Comparison of ENCODE assay signal across 8 cellular contexts in genomic region chr17:38967290-38967738, GRCh38. TPM values are rescaled to one million over a fixed set of nuclear protein-coding genes. Genes with fewer than 3 reads are reported as not detected.
A peak's percentile ranks its signal among the peaks of the same experiment; 100 is the strongest.
DNase-seq lines count a peak whose midpoint lies in the region; ATAC-seq and TF ChIP-seq lines count a peak whose summit lies in the region.

Gene FBXO47 (minus strand): TSS chr17:38967403. CDS start chr17:38963025, 4,378 bp downstream.

- H3K27me3 Mint-ChIP-seq in activated CD4-positive, alpha-beta memory T cell treated with anti-CD3 and anti-CD28 coated beads, Interleukin-2, amount 10 ng/mL, durations not matched to agents 7 days and 5 days = peaks cover 2% of the 10 kb centered on the region

- ATAC-seq in left colon (peak; percentile 99), HG03342 (IDR thresholded peaks at IDR 0.05; ENCODE audit: unreplicated experiment) (no peak)

- intact Hi-C loops in left colon (cut with DNase I, micrococcal nuclease) = no loop called here

- no peaks in the 10 kb centered on the region for H3K9me3 Mint-ChIP-seq in activated CD4-positive, alpha-beta memory T cell treated with anti-CD3 and anti-CD28 coated beads, Interleukin-2, amount 10 ng/mL, durations not matched to agents 7 days and 5 days

- CTCF ChIA-PET in AG04449 (lab: Yijun Ruan, JAX) = interaction anchor here (1.1 kb wide), 2 partner anchors 16 to 186 kb away, joined by 3 to 4 read pairs; no protein-coding TSS in a partner anchor
- CTCF ChIA-PET in activated CD4-positive, alpha-beta memory T cell treated with anti-CD3 and anti-CD28 coated beads, Interleukin-2, amount 10 ng/mL, durations not matched to agents 7 days and 5 days (lab: Charles Lee) = interaction anchor here (0.6 to 2.4 kb wide), 7 partner anchors 14 to 1334 kb away, joined by 3 to 8 read pairs (median 3); no protein-coding TSS in a partner anchor

- POLR2A ChIA-PET in AG04449 (lab: Yijun Ruan, JAX) = interaction anchor here (0.8 to 1.0 kb wide), 2 partner anchors 9 to 16 kb away, joined by 3 read pairs; no protein-coding TSS in a partner anchor
- POLR2A ChIA-PET in activated CD4-positive, alpha-beta memory T cell treated with anti-CD3 and anti-CD28 coated beads, Interleukin-2, amount 10 ng/mL, durations not matched to agents 7 days and 5 days (lab: Charles Lee) = interaction anchor here (1.1 to 1.9 kb wide), 2 partner anchors 69 to 98 kb away, joined by 3 to 5 read pairs; no protein-coding TSS in a partner anchor

- H3K4me3 Mint-ChIP-seq in activated CD4-positive, alpha-beta memory T cell treated with anti-CD3 and anti-CD28 coated beads, Interleukin-2, amount 10 ng/mL, durations not matched to agents 7 days and 5 days = peak within 1 kb of the TSS; percentile 64

- no peak for TF ChIP-seq CTCF in AG04449 (IDR thresholded peaks at IDR 0.05; ENCODE audit: insufficient read depth, low read length, missing control alignments)

- peaks cover 15% of the 10 kb centered on the region for H3K4me1 Mint-ChIP-seq in activated CD4-positive, alpha-beta memory T cell treated with anti-CD3 and anti-CD28 coated beads, Interleukin-2, amount 10 ng/mL, durations not matched to agents 7 days and 5 days

- H3K4me3 ChIP-seq in AG04449 (ENCODE audit: low read depth, low read length) = peak within 1 kb of the TSS; percentile 27; the same call in 1 of the 2 replicates

- no peak for DNase-seq in AG04449 (ENCODE audit: low read depth, low spot score)
- peak; percentile 34 for DNase-seq in HT1080 (ENCODE audit: low read depth)
- peak; percentile 81 for DNase-seq in activated CD4-positive, alpha-beta memory T cell treated with anti-CD3 and anti-CD28 coated beads, Interleukin-2, amount 10 ng/mL, durations not matched to agents 7 days and 5 days
- peak; percentile 92 for DNase-seq in dermis blood vessel endothelial cell
- peak; percentile 90 to 94 for DNase-seq in left colon
- peak; percentile 75 to 79 for DNase-seq in stimulated activated CD4-positive, alpha-beta T cell treated with anti-CD3 and anti-CD28 coated beads, Interleukin-15, amount 100 ng/mL, for 48 hours (ENCODE audit: low read depth in 2 of 2)
- no peak for DNase-seq in DMS79 treated with DMSO at 0.1 percent for 48 hours (lab: John Stamatoyannopoulos, UW)

- no peaks in the 10 kb centered on the region for H3K36me3 Mint-ChIP-seq in activated CD4-positive, alpha-beta memory T cell treated with anti-CD3 and anti-CD28 coated beads, Interleukin-2, amount 10 ng/mL, durations not matched to agents 7 days and 5 days (ENCODE audit: low read depth)

- H3K27ac Mint-ChIP-seq in activated CD4-positive, alpha-beta memory T cell treated with anti-CD3 and anti-CD28 coated beads, Interleukin-2, amount 10 ng/mL, durations not matched to agents 7 days and 5 days = peak within 1 kb of the TSS; percentile 36

RNA-seq across cellular contexts. Expression of gene FBXO47, which starts in this region (rescaled TPM):
- not detected in 2 replicates for total RNA-seq in HT1080 (2014; rRNA removed; shearing (Covaris generic))
- not detected in 2 replicates for polyA plus RNA-seq in HT1080 (2015; cell fraction: cytosol; rRNA removed)
- polyA plus RNA-seq in HT1080 (2015; cell fraction: nucleus; rRNA removed) = not detected in 2 replicates
- not detected for total RNA-seq in activated CD4-positive, alpha-beta memory T cell treated with anti-CD3 and anti-CD28 coated beads, Interleukin-2, amount 10 ng/mL, durations not matched to agents 7 days and 5 days
- total RNA-seq in dermis blood vessel endothelial cell (not detected in 2 replicates), left colon (not detected)

Comparison
In these comparisons a context has a peak if more than half of its experiments do, and no peak if none do; other contexts are left out.
1. Peak in DNase-seq in HT1080; RNA of the gene not detected or under 1 TPM.
2. Peak in DNase-seq in activated CD4-positive, alpha-beta memory T cell treated with anti-CD3 and anti-CD28 coated beads, Interleukin-2, amount 10 ng/mL, durations not matched to agents 7 days and 5 days; RNA of the gene not detected or under 1 TPM.
3. Peak in DNase-seq in dermis blood vessel endothelial cell; RNA of the gene not detected or under 1 TPM.
4. Peak in DNase-seq and ATAC-seq in left colon; RNA of the gene not detected or under 1 TPM.
5. DNase-seq: peak in stimulated activated CD4-positive, alpha-beta T cell treated with anti-CD3 and anti-CD28 coated beads, Interleukin-15, amount 100 ng/mL, for 48 hours (2 of 2); none in AG04449 (single experiment) and DMS79 treated with DMSO at 0.1 percent for 48 hours (single experiment).